19 cellular contexts compared by ENCODE assay signal in the genomic region with DNA sequence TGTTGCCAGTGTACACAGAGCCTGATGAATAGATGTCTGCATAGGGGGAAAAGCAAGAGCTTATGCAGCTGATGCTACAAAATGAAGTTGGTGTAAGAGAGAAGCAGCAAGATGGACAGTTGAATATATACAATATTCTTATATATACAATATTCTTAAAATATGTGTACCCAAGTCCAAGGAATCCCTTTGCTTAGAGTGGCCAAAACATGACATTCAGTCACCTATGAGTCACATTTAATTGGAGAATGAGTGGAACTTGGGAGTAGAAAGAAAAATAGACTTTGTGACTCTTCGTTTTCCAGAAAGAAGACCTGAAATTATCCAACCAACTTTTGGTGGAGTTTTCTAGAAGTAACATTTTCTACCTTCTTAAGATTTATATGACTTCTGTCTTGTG.
"Had no signal": no experiment of that assay in that cellular context is flagged by ENCODE, and none has a peak within 500 bp of the region (broad histone marks: within the 10 kb centered on the region; RNA-seq: fewer than 3 reads in every experiment).

No MANE protein-coding gene starts in this region.

- H3K27ac Mint-ChIP-seq: activated CD4-positive, alpha-beta T cell treated with anti-CD3 and anti-CD28 coated beads, Interleukin-2, amount 10 ng/mL, durations not matched to agents 7 days and 5 days; activated naive CD8-positive, alpha-beta T cell; activated T-cell treated with anti-CD3 and anti-CD28 coated beads, Interleukin-2, amount 50 U/mL, for 72 hours; memory B cell; naive thymus-derived CD8-positive, alpha-beta T cell; stimulated activated naive B cell treated with anti-CD40 and anti-IgM and Interleukin-4, amounts not matched to agents 10 μg/mL and 1 μg/mL and 100 μg/mL, for 72 hours; T-helper 2 cell treated with Interferon-gamma antibody and Interleukin-4, amounts not matched to agents 5 μg/mL and 100 μg/mL, for 36 hours had no signal

- ATAC-seq: activated T-cell treated with anti-CD3 and anti-CD28 coated beads, Interleukin-2, amount 50 U/mL, for 72 hours; left ventricle myocardium superior; naive thymus-derived CD8-positive, alpha-beta T cell; stimulated activated naive B cell treated with anti-CD40 and anti-IgM and Interleukin-4, amounts not matched to agents 10 μg/mL and 1 μg/mL and 100 μg/mL, for 72 hours had no signal

- H3K27me3 ChIP-seq: brain microvascular endothelial cell, transverse colon had no signal

- H3K4me1 Mint-ChIP-seq: activated CD4-positive, alpha-beta T cell treated with anti-CD3 and anti-CD28 coated beads, Interleukin-2, amount 10 ng/mL, durations not matched to agents 7 days and 5 days; memory B cell; naive thymus-derived CD8-positive, alpha-beta T cell; stimulated activated naive B cell treated with anti-CD40 and anti-IgM and Interleukin-4, amounts not matched to agents 10 μg/mL and 1 μg/mL and 100 μg/mL, for 72 hours had no signal

- H3K9me3 Mint-ChIP-seq: activated CD4-positive, alpha-beta T cell treated with anti-CD3 and anti-CD28 coated beads, Interleukin-2, amount 10 ng/mL, durations not matched to agents 7 days and 5 days; memory B cell had no signal

- H3K27ac ChIP-seq: brain microvascular endothelial cell, epithelial cell of prostate, transverse colon had no signal

- H3K4me1 ChIP-seq: transverse colon had no signal

- H3K9me3 ChIP-seq: transverse colon had no signal

- H3K4me3 Mint-ChIP-seq: activated CD4-positive, alpha-beta T cell treated with anti-CD3 and anti-CD28 coated beads, Interleukin-2, amount 10 ng/mL, durations not matched to agents 7 days and 5 days; activated naive CD8-positive, alpha-beta T cell; activated T-cell treated with anti-CD3 and anti-CD28 coated beads, Interleukin-2, amount 50 U/mL, for 72 hours; memory B cell; naive thymus-derived CD8-positive, alpha-beta T cell; stimulated activated naive B cell treated with anti-CD40 and anti-IgM and Interleukin-4, amounts not matched to agents 10 μg/mL and 1 μg/mL and 100 μg/mL, for 72 hours; T-helper 2 cell treated with Interferon-gamma antibody and Interleukin-4, amounts not matched to agents 5 μg/mL and 100 μg/mL, for 36 hours had no signal

- H3K36me3 Mint-ChIP-seq: activated naive CD8-positive, alpha-beta T cell; memory B cell; naive thymus-derived CD8-positive, alpha-beta T cell; stimulated activated naive B cell treated with anti-CD40 and anti-IgM and Interleukin-4, amounts not matched to agents 10 μg/mL and 1 μg/mL and 100 μg/mL, for 72 hours had no signal

- DNase-seq: activated CD4-positive, alpha-beta T cell treated with anti-CD3 and anti-CD28 coated beads, Interleukin-2, amount 10 ng/mL, durations not matched to agents 7 days and 5 days; activated CD4-positive, CD25-positive, alpha-beta regulatory T cell; activated CD8-positive, alpha-beta memory T cell treated with anti-CD3 and anti-CD28 coated beads, Interleukin-2, amount 50 U/mL, for 48 hours; activated gamma-delta T cell; activated T-cell treated with anti-CD3 and anti-CD28 coated beads, Interleukin-2, amount 50 U/mL, for 72 hours; amygdala; brain microvascular endothelial cell; dermis blood vessel endothelial cell; glutamatergic neuron; kidney glomerular epithelial cell; left ventricle myocardium superior; naive thymus-derived CD8-positive, alpha-beta T cell; stimulated activated CD4-positive, alpha-beta T cell treated with anti-CD3 and anti-CD28 coated beads, Interleukin-2, amount 100 ng/mL, for 48 hours; stimulated activated naive B cell treated with anti-CD40 and anti-IgM and Interleukin-4, amounts not matched to agents 10 μg/mL and 1 μg/mL and 100 μg/mL, for 72 hours; transverse colon had no signal

- H3K36me3 ChIP-seq: brain microvascular endothelial cell, transverse colon had no signal

- H3K27me3 Mint-ChIP-seq: activated CD4-positive, alpha-beta T cell treated with anti-CD3 and anti-CD28 coated beads, Interleukin-2, amount 10 ng/mL, durations not matched to agents 7 days and 5 days; memory B cell; naive thymus-derived CD8-positive, alpha-beta T cell; stimulated activated naive B cell treated with anti-CD40 and anti-IgM and Interleukin-4, amounts not matched to agents 10 μg/mL and 1 μg/mL and 100 μg/mL, for 72 hours had no signal

- H3K4me3 ChIP-seq: transverse colon had no signal
